8 cellular contexts compared by ENCODE assay signal in genomic region chr22:43185860-43186261, GRCh38. TPM values are rescaled to one million over a fixed set of nuclear protein-coding genes. Genes with fewer than 3 reads are reported as not detected.
A peak's percentile ranks its signal among the peaks of the same experiment; 100 is the strongest.
DNase-seq lines count a peak whose midpoint lies in the region; ATAC-seq and TF ChIP-seq lines count a peak whose summit lies in the region.

No MANE protein-coding gene starts in this region.

- intact Hi-C loops in activated naive CD4-positive, alpha-beta T cell treated with anti-CD3 and anti-CD28 coated beads for 36 hours (cut with micrococcal nuclease): loop anchor here (2.0 to 5.0 kb wide), 7 partner anchors 35 to 571 kb away; partner anchors contain the start of genes ARFGAP3, BIK, MCAT and POLDIP3
- intact Hi-C loops in mucosa of descending colon (cut with DNase I, micrococcal nuclease): no loop called here

- TF ChIP-seq CTCF in Peyer's patch (IDR thresholded peaks at IDR 0.05) (no peak), mucosa of descending colon (IDR thresholded peaks at IDR 0.05) (no peak), GM10248 (IDR thresholded peaks at IDR 0.05; ENCODE audit: control extremely low read depth, extremely low read depth, low read depth, missing control alignments) (no peak)

- DNase-seq in activated naive CD4-positive, alpha-beta T cell treated with anti-CD3 and anti-CD28 coated beads for 36 hours: no peak
- DNase-seq in activated naive CD4-positive, alpha-beta T cell treated with anti-CD3 and anti-CD28 coated beads, Interleukin-2, amount 50 U/mL, for 72 hours (ENCODE audit: low spot score in 2 of 2): no peak
- DNase-seq in Peyer's patch (peak in 2 of 3 donors; percentile 69 to 76), mucosa of descending colon (peak; percentile 67 to 73 (median 67)), GM10248 (ENCODE audit: extremely low spot score) (no peak)
- DNase-seq in stimulated activated naive CD4-positive, alpha-beta T cell (lab: John Stamatoyannopoulos, UW): no peak

- POLR2A ChIA-PET in GM10248 (lab: Yijun Ruan, JAX): no interaction called here

- H3K9ac ChIP-seq in endocrine pancreas (ENCODE audit: control insufficient read depth, insufficient read depth, low read length): peak overlapping the region; percentile 35

- peaks cover 0 to 21% (median 4%) of the 10 kb centered on the region in 4 donors for H3K4me1 ChIP-seq in Peyer's patch
- no peaks in the 10 kb centered on the region for H3K4me1 ChIP-seq in endocrine pancreas (ENCODE audit: control insufficient read depth, insufficient read depth, low read length)
- peaks cover 11% of the 10 kb centered on the region for H3K4me1 ChIP-seq in mucosa of descending colon (ENCODE audit: low read depth)

- H3K27me3 ChIP-seq in Peyer's patch (no peaks in the 10 kb centered on the region), endocrine pancreas (ENCODE audit: control insufficient read depth, insufficient read depth, low read length) (no peaks in the 10 kb centered on the region)

- CTCF ChIA-PET in activated naive CD4-positive, alpha-beta T cell treated with anti-CD3 and anti-CD28 coated beads for 36 hours (lab: Charles Lee): no interaction called here
- CTCF ChIA-PET in GM10248 (lab: Yijun Ruan, JAX): interaction anchor here (1.0 to 1.1 kb wide), 2 partner anchors 33 to 74 kb away, joined by 3 read pairs; no protein-coding TSS in a partner anchor

- H3K4me3 ChIP-seq in Peyer's patch (peak overlapping the region; percentile 80 to 97 (median 86)), endocrine pancreas (ENCODE audit: control insufficient read depth, insufficient read depth, low read length) (peak overlapping the region; percentile 28), mucosa of descending colon (peak overlapping the region; percentile 50)

- no peaks in the 10 kb centered on the region for H3K36me3 ChIP-seq in Peyer's patch
- no peaks in the 10 kb centered on the region for H3K36me3 ChIP-seq in endocrine pancreas (ENCODE audit: control insufficient read depth, insufficient read depth, low read length)
- H3K36me3 ChIP-seq in mucosa of descending colon (ENCODE audit: low read depth): peaks cover 3% of the 10 kb centered on the region

- no peaks in the 10 kb centered on the region for H3K27me3 Mint-ChIP-seq in activated naive CD4-positive, alpha-beta T cell treated with anti-CD3 and anti-CD28 coated beads for 36 hours (ENCODE audit: low read depth)

- H3K4me1 Mint-ChIP-seq in activated naive CD4-positive, alpha-beta T cell treated with anti-CD3 and anti-CD28 coated beads for 36 hours (ENCODE audit: low read depth): peaks cover 25% of the 10 kb centered on the region

- H3K9me3 ChIP-seq in Peyer's patch (no peaks in the 10 kb centered on the region), endocrine pancreas (ENCODE audit: control insufficient read depth, low read length) (no peaks in the 10 kb centered on the region), mucosa of descending colon (no peaks in the 10 kb centered on the region)

- H3K27ac ChIP-seq in Peyer's patch: peak overlapping the region in 2 of 4 donors; percentile 86 to 97

- peaks cover 5% of the 10 kb centered on the region for H3K36me3 Mint-ChIP-seq in activated naive CD4-positive, alpha-beta T cell treated with anti-CD3 and anti-CD28 coated beads for 36 hours (ENCODE audit: low read depth)
- peaks cover 7 to 18% of the 10 kb centered on the region in 2 donors for H3K36me3 Mint-ChIP-seq in activated naive CD4-positive, alpha-beta T cell treated with anti-CD3 and anti-CD28 coated beads, Interleukin-2, amount 50 U/mL, for 72 hours

- no peaks in the 10 kb centered on the region for H3K9me3 Mint-ChIP-seq in activated naive CD4-positive, alpha-beta T cell treated with anti-CD3 and anti-CD28 coated beads for 36 hours
- peaks cover 0 to 6% of the 10 kb centered on the region in 2 donors for H3K9me3 Mint-ChIP-seq in activated naive CD4-positive, alpha-beta T cell treated with anti-CD3 and anti-CD28 coated beads, Interleukin-2, amount 50 U/mL, for 72 hours

- H3K4me3 Mint-ChIP-seq in activated naive CD4-positive, alpha-beta T cell treated with anti-CD3 and anti-CD28 coated beads for 36 hours: peak overlapping the region; percentile 78

- no peak for TF ChIP-seq POLR2A in Peyer's patch (IDR thresholded peaks at IDR 0.05)

- ATAC-seq in activated naive CD4-positive, alpha-beta T cell treated with anti-CD3 and anti-CD28 coated beads, Interleukin-2, amount 50 U/mL, for 72 hours: no peak
- ATAC-seq in mucosa of descending colon (peak; percentile 22), GM21515 (IDR thresholded peaks at IDR 0.05; ENCODE audit: unreplicated experiment) (no peak)

- no peak overlapping the region for H3K27ac Mint-ChIP-seq in activated naive CD4-positive, alpha-beta T cell treated with anti-CD3 and anti-CD28 coated beads for 36 hours
- peak overlapping the region in 1 of 2 donors; percentile 51 for H3K27ac Mint-ChIP-seq in activated naive CD4-positive, alpha-beta T cell treated with anti-CD3 and anti-CD28 coated beads, Interleukin-2, amount 50 U/mL, for 72 hours

RNA-seq across cellular contexts. Expression of gene TTLL12, which starts 1.1 kb away (rescaled TPM):
- total RNA-seq in activated naive CD4-positive, alpha-beta T cell treated with anti-CD3 and anti-CD28 coated beads for 36 hours: 10 to 100 TPM; 63.1 to 64.6 TPM
- 10 to 100 TPM; 34.3 to 75.0 TPM for total RNA-seq in activated naive CD4-positive, alpha-beta T cell treated with anti-CD3 and anti-CD28 coated beads, Interleukin-2, amount 50 U/mL, for 72 hours
- total RNA-seq in Peyer's patch (10 to 100 TPM; 34.7 to 77.8 (median 58.2) TPM), mucosa of descending colon (10 to 100 TPM; 47.6 to 95.2 (median 90.1) TPM)

RNA-seq across cellular contexts. Expression of gene TSPO, which starts 34.5 kb away (rescaled TPM):
- 100 to 1,000 TPM; 112 to 121 TPM for total RNA-seq in activated naive CD4-positive, alpha-beta T cell treated with anti-CD3 and anti-CD28 coated beads for 36 hours
- total RNA-seq in activated naive CD4-positive, alpha-beta T cell treated with anti-CD3 and anti-CD28 coated beads, Interleukin-2, amount 50 U/mL, for 72 hours: 100 to 1,000 TPM; 145 to 159 TPM
- total RNA-seq in Peyer's patch (100 to 1,000 TPM; 220 to 304 (median 270) TPM), mucosa of descending colon (100 to 1,000 TPM; 134 to 281 (median 236) TPM)

RNA-seq across cellular contexts. Expression of gene MCAT, which starts 42.7 kb away (rescaled TPM):
- 10 to 100 TPM in 1 of 2 experiments, 1 to 10 TPM in 1; 10.0 to 10.5 TPM for total RNA-seq in activated naive CD4-positive, alpha-beta T cell treated with anti-CD3 and anti-CD28 coated beads for 36 hours
- 10 to 100 TPM in 1 of 2 donors, 1 to 10 TPM in 1; 6.0 to 19.4 TPM for total RNA-seq in activated naive CD4-positive, alpha-beta T cell treated with anti-CD3 and anti-CD28 coated beads, Interleukin-2, amount 50 U/mL, for 72 hours
- total RNA-seq in Peyer's patch (10 to 100 TPM in 3 of 4 donors, 1 to 10 TPM in 1; 9.1 to 28.5 (median 15.1) TPM), mucosa of descending colon (10 to 100 TPM; 16.1 to 18.8 (median 17.0) TPM)

Comparison
In these comparisons a context has a peak if more than half of its experiments do, and no peak if none do; other contexts are left out.
1. DNase-seq: peak in Peyer's patch (2 of 3) and mucosa of descending colon (3 of 3); none in activated naive CD4-positive, alpha-beta T cell treated with anti-CD3 and anti-CD28 coated beads for 36 hours (single experiment), activated naive CD4-positive, alpha-beta T cell treated with anti-CD3 and anti-CD28 coated beads, Interleukin-2, amount 50 U/mL, for 72 hours (0 of 2), stimulated activated naive CD4-positive, alpha-beta T cell (0 of 6) and GM10248 (single experiment).
2. H3K4me3 ChIP-seq: peak in every context shown above with its lines; median percentile 86 in Peyer's patch; 50 in mucosa of descending colon; 28 in endocrine pancreas.